Comparison of ENCODE assay signal across 9 cellular contexts in the genomic region with DNA sequence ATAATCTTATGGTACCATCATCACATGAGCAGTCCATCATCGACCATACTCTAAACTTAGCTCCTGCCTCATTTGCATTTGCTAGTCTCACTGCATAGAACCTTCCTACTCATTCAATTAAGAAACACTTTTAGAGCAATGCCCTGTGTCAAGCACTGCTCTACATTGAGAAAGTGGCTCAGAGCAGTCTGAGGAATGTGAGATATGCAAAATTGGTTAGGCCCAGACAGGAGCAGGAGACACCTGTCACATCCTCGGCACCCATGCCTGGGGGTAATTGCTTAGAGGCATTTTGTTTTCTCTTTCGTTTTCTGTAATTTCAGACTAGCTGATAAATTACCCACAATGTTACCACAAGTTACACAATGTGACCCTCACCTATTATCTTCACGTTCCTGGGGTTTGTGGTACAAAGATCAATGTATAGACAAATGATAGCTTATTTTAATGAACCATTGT. TPM values are rescaled to one million over a fixed set of nuclear protein-coding genes. Genes with fewer than 3 reads are reported as not detected.
DNase-seq lines count a peak whose midpoint lies in the region; ATAC-seq and TF ChIP-seq lines count a peak whose summit lies in the region.
"Had no signal": no experiment of that assay in that cellular context is flagged by ENCODE, and none has a peak within 500 bp of the region (broad histone marks: within the 10 kb centered on the region; RNA-seq: fewer than 3 reads in every experiment).

No MANE protein-coding gene starts in this region.

- peak overlapping the region in 6 of 8 donors; percentile 15 to 74 (median 32) for H3K27ac Mint-ChIP-seq in CD8-positive, alpha-beta memory T cell

- CTCF ChIA-PET in CD8-positive, alpha-beta memory T cell (lab: Charles Lee): no interaction called here

- no peaks in the 10 kb centered on the region for H3K27me3 ChIP-seq in CD8-positive, alpha-beta memory T cell (ENCODE audit: insufficient read depth, low read length, poor library complexity, severe bottlenecking)
- peaks cover 0 to 8% (median 0%) of the 10 kb centered on the region in 7 donors for H3K27me3 ChIP-seq in heart right ventricle

- ATAC-seq in GM18870 (IDR thresholded peaks at IDR 0.05; ENCODE audit: unreplicated experiment) (peak; percentile 88), HG02623 (IDR thresholded peaks at IDR 0.05; ENCODE audit: unreplicated experiment) (peak; percentile 94), HG03575 (IDR thresholded peaks at IDR 0.05; ENCODE audit: extremely low read depth, insufficient number of reproducible peaks, low FRiP score, unreplicated experiment) (peak; percentile 96), heart right ventricle (no peak), left lobe of liver (no peak)

- H3K4me3 ChIP-seq in CD8-positive, alpha-beta memory T cell (ENCODE audit: low read length): no peak overlapping the region
- no peak overlapping the region for H3K4me3 ChIP-seq in heart right ventricle

- no peak for TF ChIP-seq CTCF in heart right ventricle (IDR thresholded peaks at IDR 0.05)

- POLR2A ChIA-PET in CD8-positive, alpha-beta memory T cell (lab: Charles Lee): interaction anchor here (0.5 kb wide), 1 partner anchor 8 kb away, joined by 8 read pairs; no protein-coding TSS in a partner anchor

- H3K36me3 Mint-ChIP-seq in CD8-positive, alpha-beta memory T cell: peaks cover 0 to 5% (median 0%) of the 10 kb centered on the region in 3 donors

- DNase-seq in CD8-positive, alpha-beta memory T cell: no peak
- no peak for DNase-seq in heart right ventricle
- no peak for DNase-seq in left lobe of liver (ENCODE audit: low spot score)
- DNase-seq in stimulated activated CD4-positive, alpha-beta T cell treated with anti-CD3 and anti-CD28 coated beads, Interleukin-2, amount 100 ng/mL, for 24 hours: no peak
- DNase-seq in pons (ENCODE audit: low spot score): no peak
- DNase-seq: stimulated activated CD4-positive, alpha-beta T cell treated with anti-CD3 and anti-CD28 coated beads, Interleukin-4, amount 100 ng/mL, for 1 hour had no signal

- WGBS in heart right ventricle, 2 donors: 48 to 53% methylated on average over 4 of the region's 4 CpGs

- no peaks in the 10 kb centered on the region for H3K9me3 Mint-ChIP-seq in CD8-positive, alpha-beta memory T cell

- peaks cover 3 to 6% of the 10 kb centered on the region in 2 donors for H3K27me3 Mint-ChIP-seq in CD8-positive, alpha-beta memory T cell

- intact Hi-C loops in heart right ventricle (cut with DNase I): loop anchor here in 2 of 10 donors (5.0 to 10.0 kb wide), 2 partner anchors 93 to 214 kb away; a partner anchor contains a TSS

- H3K9me3 ChIP-seq in CD8-positive, alpha-beta memory T cell (ENCODE audit: low read length): no peaks in the 10 kb centered on the region
- no peaks in the 10 kb centered on the region for H3K9me3 ChIP-seq in heart right ventricle

- peak overlapping the region in 6 of 7 donors; percentile 2 to 67 (median 29) for H3K4me3 Mint-ChIP-seq in CD8-positive, alpha-beta memory T cell

- H3K4me1 ChIP-seq in CD8-positive, alpha-beta memory T cell (ENCODE audit: insufficient read depth, low read length): peaks cover 5% of the 10 kb centered on the region
- peaks cover 0 to 5% (median 0%) of the 10 kb centered on the region in 9 donors for H3K4me1 ChIP-seq in heart right ventricle

- no peaks in the 10 kb centered on the region for H3K36me3 ChIP-seq in CD8-positive, alpha-beta memory T cell (ENCODE audit: insufficient read depth, low read length)
- H3K36me3 ChIP-seq in heart right ventricle: no peaks in the 10 kb centered on the region

- no peak overlapping the region for H3K27ac ChIP-seq in CD8-positive, alpha-beta memory T cell (ENCODE audit: low read depth, low read length)
- H3K27ac ChIP-seq in heart right ventricle: no peak overlapping the region

- peaks cover 14 to 29% (median 29%) of the 10 kb centered on the region in 3 donors for H3K4me1 Mint-ChIP-seq in CD8-positive, alpha-beta memory T cell

RNA-seq across cellular contexts. Expression of a gene that starts 4.9 kb away (rescaled TPM):
- 100 to 1,000 TPM; 144 TPM for total RNA-seq in CD8-positive, alpha-beta memory T cell
- polyA plus RNA-seq in CD8-positive, alpha-beta memory T cell: 24.6 TPM
- total RNA-seq in heart right ventricle (10 to 100 TPM; 43.7 to 52.5 (median 46.0) TPM), left lobe of liver (26.6 TPM)
- 10 to 100 TPM; 22.4 to 41.1 TPM for polyA plus RNA-seq in heart right ventricle

RNA-seq across cellular contexts. Expression of a gene that starts 47.7 kb away (rescaled TPM):
- total RNA-seq in CD8-positive, alpha-beta memory T cell: not detected
- not detected for polyA plus RNA-seq in CD8-positive, alpha-beta memory T cell
- total RNA-seq in heart right ventricle (under 1 TPM in 4 of 10 donors, not detected in 6; 0.16 to 0.61 (median 0.27) TPM), left lobe of liver (0.15 TPM)
- polyA plus RNA-seq in heart right ventricle: under 1 TPM in 1 of 2 donors, not detected in 1; 0.25 TPM

Comparison
In these comparisons a context has a peak if more than half of its experiments do, and no peak if none do; other contexts are left out.
1. ATAC-seq: peak in GM18870 (single experiment), HG02623 (single experiment) and HG03575 (single experiment); none in heart right ventricle (0 of 8) and left lobe of liver (single experiment).